ENCODE assay signal across 10 cellular contexts in the genomic region with DNA sequence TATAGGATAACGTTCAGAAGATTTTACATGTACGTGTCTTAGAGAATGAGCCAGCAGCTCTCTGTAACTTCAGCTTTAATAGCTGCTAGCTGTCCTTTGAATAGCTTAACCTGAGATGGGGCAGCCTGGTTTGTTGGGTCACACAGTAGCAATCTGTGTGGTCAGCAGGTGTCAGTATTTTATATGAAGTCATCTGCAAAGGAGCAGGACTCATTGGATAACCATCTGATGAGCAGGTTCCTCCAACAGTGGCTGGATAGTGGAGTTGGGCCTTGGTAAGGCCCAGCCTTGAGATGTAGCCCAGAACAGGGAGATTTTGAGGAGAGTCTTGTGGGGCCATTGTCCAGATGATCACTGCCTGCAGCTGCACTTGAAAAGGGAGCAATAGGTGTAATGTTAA. TPM values are rescaled to one million over a fixed set of nuclear protein-coding genes. Genes with fewer than 3 reads are reported as not detected.
A peak's percentile ranks its signal among the peaks of the same experiment; 100 is the strongest.
DNase-seq lines count a peak whose midpoint lies in the region; ATAC-seq, FAIRE-seq and TF ChIP-seq lines count a peak whose summit lies in the region.
"Had no signal": no experiment of that assay in that cellular context is flagged by ENCODE, and none has a peak within 500 bp of the region (broad histone marks: within the 10 kb centered on the region; RNA-seq: fewer than 3 reads in every experiment).

No MANE protein-coding gene starts in this region.

- BruUV-seq in HepG2 (replicated peaks; lab: Mats Ljungman, UMichigan), result no TSS peak

- no peak overlapping the region for H3K9ac ChIP-seq in HepG2 (ENCODE audit: insufficient read depth, low read depth, low read length)

- H3K4me1 Mint-ChIP-seq in GM23338 (no peaks in the 10 kb centered on the region; the same call in 2 of the 3 replicates), type B pancreatic cell (ENCODE audit: unreplicated experiment) (peaks cover 4% of the 10 kb centered on the region)

- no peaks in the 10 kb centered on the region for H4K20me1 ChIP-seq in GM23338 (replicated peaks; ENCODE audit: insufficient read depth)
- no peaks in the 10 kb centered on the region for H4K20me1 ChIP-seq in HepG2 (ENCODE audit: insufficient read depth, low read length)

- no peak overlapping the region for H3K27ac ChIP-seq in GM23338 (ENCODE audit: low read depth)
- peak overlapping the region; percentile 46 for H3K27ac ChIP-seq in SJSA1
- H3K27ac ChIP-seq in HepG2 (ENCODE audit: extremely low read length, insufficient read depth, low read length), result no peak overlapping the region
- H3K27ac ChIP-seq: cardiac muscle cell, thoracic aorta had no signal

- no peaks in the 10 kb centered on the region for H3F3A ChIP-seq in GM23338 (replicated peaks; ENCODE audit: low read depth)

- no peaks in the 10 kb centered on the region for H3K9me2 ChIP-seq in GM23338 (ENCODE audit: insufficient read depth)

- H3K27me3 Mint-ChIP-seq in GM23338 (ENCODE audit: insufficient read depth, low read depth, poor library complexity) (peaks cover 1% of the 10 kb centered on the region), type B pancreatic cell (no peaks in the 10 kb centered on the region)

- DNase-seq in GM23338 (ENCODE audit: low spot score), result no peak
- no peak for DNase-seq in SJSA1 (ENCODE audit: low read depth in 1 of 2, low spot score in 2 of 2)
- DNase-seq in HepG2 (ENCODE audit: low spot score), result peak; percentile 65
- no peak for DNase-seq in globus pallidus (ENCODE audit: low spot score)
- no peak for DNase-seq in type B pancreatic cell (ENCODE audit: extremely low spot score, unreplicated experiment)
- DNase-seq: activated CD4-positive, alpha-beta T cell treated with anti-CD3 and anti-CD28 coated beads, Interleukin-2, amount 50 U/mL, for 1 hour; stimulated activated CD4-positive, alpha-beta T cell treated with anti-CD3 and anti-CD28 coated beads, Interleukin-12 subunit alpha, Interleukin-12 subunit beta, amount 100 ng/mL, for 4 hours had no signal

- no peak overlapping the region for H3K4me3 Mint-ChIP-seq in GM23338
- no peak overlapping the region for H3K4me3 Mint-ChIP-seq in type B pancreatic cell

- peak; percentile 52 for FAIRE-seq in HepG2 (lab: Jason Lieb, UNC)

- 0 out of 2 replicates have a peak, but pooled peaks have one; percentile 25 for TF ChIP-seq RAD21 in HepG2 (CRISPR knock-in tag; IDR thresholded peaks at IDR 0.05)

- H3K27ac Mint-ChIP-seq in GM23338 (no peak overlapping the region), type B pancreatic cell (no peak overlapping the region)

- 0% methylated on average over 2 of the region's 2 CpGs for WGBS in HepG2 (ENCODE audit: low lambda C conversion rate)

- POLR2A ChIA-PET in HepG2 (lab: Yijun Ruan, JAX), result no interaction called here

- peak; percentile 67 for ATAC-seq in GM23338
- ATAC-seq in HepG2, result peak; percentile 93
- no peak for ATAC-seq in GM21576 (IDR thresholded peaks at IDR 0.05; ENCODE audit: unreplicated experiment)

- H3K27me3 ChIP-seq in GM23338 (ENCODE audit: insufficient read depth) (no peaks in the 10 kb centered on the region), SJSA1 (replicated peaks) (no peaks in the 10 kb centered on the region), HepG2 (ENCODE audit: control insufficient read depth in 1 of 2, insufficient read depth in 2 of 2, low read length in 2 of 2) (peaks cover 3 to 35% of the 10 kb centered on the region in 2 experiments; a peak in 3 of 5 replicates)
- H3K27me3 ChIP-seq: cardiac muscle cell had no signal

- H3K36me3 ChIP-seq in GM23338 (ENCODE audit: insufficient read depth) (no peaks in the 10 kb centered on the region), SJSA1 (no peaks in the 10 kb centered on the region), HepG2 (replicated peaks in 1 of 2; ENCODE audit: control insufficient read depth in 1 of 2, insufficient read depth in 2 of 2, low read length in 2 of 2) (no peaks in the 10 kb centered on the region)
- H3K36me3 ChIP-seq: cardiac muscle cell, thoracic aorta had no signal

- in situ Hi-C loops in HepG2 (cut with HindIII; ENCODE audit: extremely low pct_ligation_motif_present, low pct_unique_long_range_greater_than_20kb), result loop anchor here (5.0 to 10.0 kb wide), 3 partner anchors 54 to 174 kb away; partner anchors contain the start of genes GNAI3 and GSTM2

- no peak for TF ChIP-seq POLR2A in HepG2 (IDR thresholded peaks at IDR 0.05; ENCODE audit: insufficient read depth in 1 of 2, low read depth in 2 of 2, low read length in 2 of 2)

- H3K9me3 ChIP-seq in SJSA1 (replicated peaks), result no peaks in the 10 kb centered on the region
- H3K9me3 ChIP-seq in HepG2 (ENCODE audit: low read length), result no peaks in the 10 kb centered on the region
- H3K9me3 ChIP-seq: thoracic aorta had no signal

- H3K4me3 ChIP-seq in GM23338 (no peak overlapping the region), SJSA1 (no peak overlapping the region), HepG2 (replicated peaks in 1 of 3; ENCODE audit: insufficient read depth in 1 of 3, low read depth in 2 of 3, low read length in 3 of 3) (no peak overlapping the region)
- H3K4me3 ChIP-seq: cardiac muscle cell, thoracic aorta had no signal

- TF ChIP-seq CTCF in GM23338 (conservative IDR thresholded peaks at IDR 0.05; ENCODE audit: low read depth in 2 of 2), result peak in 1 of 2 experiments; percentile 38; a peak in 2 of 4 replicates
- peak; percentile 75 for TF ChIP-seq CTCF in HepG2 (CRISPR knock-in tag; IDR thresholded peaks at IDR 0.05)
- no peak for TF ChIP-seq CTCF in type B pancreatic cell (conservative IDR thresholded peaks at IDR 0.05)

- H3K4me1 ChIP-seq in GM23338 (ENCODE audit: insufficient read depth) (no peaks in the 10 kb centered on the region; the same call in 1 of the 2 replicates), SJSA1 (replicated peaks) (peaks cover 20% of the 10 kb centered on the region), HepG2 (ENCODE audit: insufficient read depth, low read length) (no peaks in the 10 kb centered on the region)

- H3K79me2 ChIP-seq in GM23338 (replicated peaks; ENCODE audit: insufficient read depth) (no peaks in the 10 kb centered on the region), HepG2 (ENCODE audit: insufficient read depth, low read length) (no peaks in the 10 kb centered on the region)

- intact Hi-C loops in HepG2 (cut with micrococcal nuclease; ENCODE audit: unreplicated experiment), result loop anchor here (1.0 to 10.0 kb wide), 2 partner anchors 55 to 266 kb away; partner anchors contain the start of gene AHCYL1

- H3K36me3 Mint-ChIP-seq in GM23338 (ENCODE audit: low read depth) (no peaks in the 10 kb centered on the region), type B pancreatic cell (no peaks in the 10 kb centered on the region)

- CTCF ChIA-PET in HepG2 (lab: Yijun Ruan, JAX; ENCODE audit: low intra/inter-chr PET ratio, low total read pairs), result interaction anchor here (0.6 to 2.6 kb wide), 3 partner anchors 55 to 304 kb away, joined by 3 to 15 read pairs (median 5); no protein-coding TSS in a partner anchor

- H2AFZ ChIP-seq in GM23338 (no peak overlapping the region), HepG2 (ENCODE audit: low read length) (no peak overlapping the region)

- TF ChIP-seq EP300 in HepG2 (IDR thresholded peaks at IDR 0.05; ENCODE audit: low read depth in 2 of 2, low read length in 2 of 2) (no peak), HepG2 (CRISPR knock-in tag; IDR thresholded peaks at IDR 0.05; ENCODE audit: borderline replicate concordance) (no peak)

- H3K9me3 Mint-ChIP-seq in GM23338 (no peaks in the 10 kb centered on the region; the same call in 2 of the 3 replicates), type B pancreatic cell (no peaks in the 10 kb centered on the region)

- H3K4me2 ChIP-seq in GM23338, result no peak overlapping the region
- H3K4me2 ChIP-seq in HepG2 (ENCODE audit: low read depth, low read length), result no peak overlapping the region

RNA-seq across cellular contexts. Expression of gene GSTM5, which starts 6.4 kb away (rescaled TPM):
- 2.5 and 4.8 TPM in 2 replicates for total RNA-seq in GM23338 (2014; rRNA removed; shearing (Covaris generic))
- polyA plus RNA-seq in GM23338 (2016; fragmentation: Nextera tagmentation; extraction: Ambion mirVana) (4.4 and 5.0 TPM in 2 replicates), HepG2 (2011; rRNA removed) (not detected in 2 replicates)
- not detected in 2 replicates for total RNA-seq in SJSA1 (2014; rRNA removed; shearing (Covaris generic))
- total RNA-seq in HepG2 (2016; rRNA removed; fragmentation: Illumina TruSeq; extraction: Trizol) (not detected in 2 replicates), type B pancreatic cell (ENCODE audit: low replicate concordance) (0.17 and 0.52 TPM in 2 replicates)
- total RNA-seq in HepG2 (2016; cell fraction: cytosol; rRNA removed; fragmentation: Illumina TruSeq; extraction: Trizol; ENCODE audit: low read depth), result not detected in 2 replicates
- total RNA-seq in HepG2 (2016; cell fraction: insoluble cytoplasmic fraction; rRNA removed; fragmentation: Illumina TruSeq; extraction: Trizol), result not detected in 2 replicates
- total RNA-seq in HepG2 (2016; cell fraction: membrane; rRNA removed; fragmentation: Illumina TruSeq; extraction: Trizol), result not detected in 2 replicates
- total RNA-seq in HepG2 (2016; cell fraction: nucleus; rRNA removed; fragmentation: Illumina TruSeq; extraction: Trizol), result not detected in 2 replicates
- polyA plus RNA-seq in HepG2 (2011; cell fraction: cytosol; rRNA removed), result not detected in 2 replicates
- 0.23 TPM in 1 of 2 replicates, not detected in the other for polyA plus RNA-seq in HepG2 (2011; cell fraction: nucleus; rRNA removed)
- polyA plus RNA-seq in HepG2 (2012), result not detected in 2 replicates
- not detected in 2 replicates for polyA plus RNA-seq in HepG2 (2016; cell fraction: cytosol; fragmentation: Illumina TruSeq; extraction: Trizol; ENCODE audit: low read depth)
- polyA plus RNA-seq in HepG2 (2016; cell fraction: insoluble cytoplasmic fraction; fragmentation: Illumina TruSeq; extraction: Trizol; ENCODE audit: low read depth), result not detected in 2 replicates
- not detected in 2 replicates for polyA plus RNA-seq in HepG2 (2016; cell fraction: membrane; fragmentation: Illumina TruSeq; extraction: Trizol; ENCODE audit: low read depth)
- polyA plus RNA-seq in HepG2 (2016; cell fraction: nucleus; fragmentation: Illumina TruSeq; extraction: Trizol; ENCODE audit: insufficient read depth, low read depth), result not detected in 2 replicates
- polyA minus RNA-seq in HepG2 (2011; rRNA and poly(A)+ RNA removed; ENCODE audit: low replicate concordance), result 0.06 and 0.56 TPM in 2 replicates
- polyA minus RNA-seq in HepG2 (2011; cell fraction: cytosol; rRNA and poly(A)+ RNA removed), result not detected in 2 replicates
- 0.13 TPM in 1 of 2 replicates, not detected in the other for polyA minus RNA-seq in HepG2 (2011; cell fraction: nucleus; rRNA and poly(A)+ RNA removed)
- polyA plus RNA-seq: cardiac muscle cell had no signal

RNA-seq across cellular contexts. Expression of gene GSTM3, which starts 22.3 kb away (rescaled TPM):
- 3.1 and 7.4 TPM in 2 replicates for total RNA-seq in GM23338 (2014; rRNA removed; shearing (Covaris generic))
- 3.9 and 4.1 TPM in 2 replicates for polyA plus RNA-seq in GM23338 (2016; fragmentation: Nextera tagmentation; extraction: Ambion mirVana)
- 223 and 305 TPM in 2 replicates for total RNA-seq in SJSA1 (2014; rRNA removed; shearing (Covaris generic))
- 127 and 150 TPM in 2 replicates for total RNA-seq in HepG2 (2016; rRNA removed; fragmentation: Illumina TruSeq; extraction: Trizol)
- 35.2 and 40.3 TPM in 2 replicates for total RNA-seq in HepG2 (2016; cell fraction: cytosol; rRNA removed; fragmentation: Illumina TruSeq; extraction: Trizol; ENCODE audit: low read depth)
- total RNA-seq in HepG2 (2016; cell fraction: insoluble cytoplasmic fraction; rRNA removed; fragmentation: Illumina TruSeq; extraction: Trizol), result 127 and 162 TPM in 2 replicates
- 35.2 and 39.0 TPM in 2 replicates for total RNA-seq in HepG2 (2016; cell fraction: membrane; rRNA removed; fragmentation: Illumina TruSeq; extraction: Trizol)
- 49.3 and 64.9 TPM in 2 replicates for total RNA-seq in HepG2 (2016; cell fraction: nucleus; rRNA removed; fragmentation: Illumina TruSeq; extraction: Trizol)
- polyA plus RNA-seq in HepG2 (2011; rRNA removed), result 124 and 142 TPM in 2 replicates
- polyA plus RNA-seq in HepG2 (2011; cell fraction: cytosol; rRNA removed), result 105 and 126 TPM in 2 replicates
- polyA plus RNA-seq in HepG2 (2011; cell fraction: nucleus; rRNA removed), result 39.2 and 41.5 TPM in 2 replicates
- 102 and 104 TPM in 2 replicates for polyA plus RNA-seq in HepG2 (2012)
- 37.0 and 38.1 TPM in 2 replicates for polyA plus RNA-seq in HepG2 (2016; cell fraction: cytosol; fragmentation: Illumina TruSeq; extraction: Trizol; ENCODE audit: low read depth)
- polyA plus RNA-seq in HepG2 (2016; cell fraction: insoluble cytoplasmic fraction; fragmentation: Illumina TruSeq; extraction: Trizol; ENCODE audit: low read depth), result 128 and 138 TPM in 2 replicates
- 28.9 and 29.1 TPM in 2 replicates for polyA plus RNA-seq in HepG2 (2016; cell fraction: membrane; fragmentation: Illumina TruSeq; extraction: Trizol; ENCODE audit: low read depth)
- 66.5 and 79.1 TPM in 2 replicates for polyA plus RNA-seq in HepG2 (2016; cell fraction: nucleus; fragmentation: Illumina TruSeq; extraction: Trizol; ENCODE audit: insufficient read depth, low read depth)
- polyA minus RNA-seq in HepG2 (2011; rRNA and poly(A)+ RNA removed; ENCODE audit: low replicate concordance), result 34.6 and 95.6 TPM in 2 replicates
- polyA minus RNA-seq in HepG2 (2011; cell fraction: cytosol; rRNA and poly(A)+ RNA removed), result 31.6 and 39.1 TPM in 2 replicates
- polyA minus RNA-seq in HepG2 (2011; cell fraction: nucleus; rRNA and poly(A)+ RNA removed), result 15.7 and 24.2 TPM in 2 replicates
- total RNA-seq in type B pancreatic cell (ENCODE audit: low replicate concordance), result 32.9 and 78.4 TPM in 2 replicates

RNA-seq across cellular contexts. Expression of gene GSTM1, which starts 30.9 kb away (rescaled TPM):
- not detected in 2 replicates for total RNA-seq in GM23338 (2014; rRNA removed; shearing (Covaris generic))
- polyA plus RNA-seq in GM23338 (2016; fragmentation: Nextera tagmentation; extraction: Ambion mirVana) (not detected in 2 replicates), HepG2 (2011; rRNA removed) (0.42 and 0.55 TPM in 2 replicates)
- 19.0 and 26.8 TPM in 2 replicates for total RNA-seq in SJSA1 (2014; rRNA removed; shearing (Covaris generic))
- total RNA-seq in HepG2 (2016; rRNA removed; fragmentation: Illumina TruSeq; extraction: Trizol) (not detected in 2 replicates), type B pancreatic cell (ENCODE audit: low replicate concordance) (6.6 and 37.3 TPM in 2 replicates)
- not detected in 2 replicates for total RNA-seq in HepG2 (2016; cell fraction: cytosol; rRNA removed; fragmentation: Illumina TruSeq; extraction: Trizol; ENCODE audit: low read depth)
- 0.15 TPM in 1 of 2 replicates, not detected in the other for total RNA-seq in HepG2 (2016; cell fraction: insoluble cytoplasmic fraction; rRNA removed; fragmentation: Illumina TruSeq; extraction: Trizol)
- not detected in 2 replicates for total RNA-seq in HepG2 (2016; cell fraction: membrane; rRNA removed; fragmentation: Illumina TruSeq; extraction: Trizol)
- not detected in 2 replicates for total RNA-seq in HepG2 (2016; cell fraction: nucleus; rRNA removed; fragmentation: Illumina TruSeq; extraction: Trizol)
- 0.22 and 0.66 TPM in 2 replicates for polyA plus RNA-seq in HepG2 (2011; cell fraction: cytosol; rRNA removed)
- polyA plus RNA-seq in HepG2 (2011; cell fraction: nucleus; rRNA removed), result 0.57 and 0.76 TPM in 2 replicates
- 0.27 TPM in 1 of 2 replicates, not detected in the other for polyA plus RNA-seq in HepG2 (2012)
- not detected in 2 replicates for polyA plus RNA-seq in HepG2 (2016; cell fraction: cytosol; fragmentation: Illumina TruSeq; extraction: Trizol; ENCODE audit: low read depth)
- polyA plus RNA-seq in HepG2 (2016; cell fraction: insoluble cytoplasmic fraction; fragmentation: Illumina TruSeq; extraction: Trizol; ENCODE audit: low read depth), result 0.21 and 0.40 TPM in 2 replicates
- polyA plus RNA-seq in HepG2 (2016; cell fraction: membrane; fragmentation: Illumina TruSeq; extraction: Trizol; ENCODE audit: low read depth), result not detected in 2 replicates
- not detected in 2 replicates for polyA plus RNA-seq in HepG2 (2016; cell fraction: nucleus; fragmentation: Illumina TruSeq; extraction: Trizol; ENCODE audit: insufficient read depth, low read depth)
- polyA minus RNA-seq in HepG2 (2011; rRNA and poly(A)+ RNA removed; ENCODE audit: low replicate concordance), result 1.6 TPM in 1 of 2 replicates, not detected in the other
- polyA minus RNA-seq in HepG2 (2011; cell fraction: cytosol; rRNA and poly(A)+ RNA removed), result not detected in 2 replicates
- not detected in 2 replicates for polyA minus RNA-seq in HepG2 (2011; cell fraction: nucleus; rRNA and poly(A)+ RNA removed)
- total RNA-seq: thoracic aorta had no signal

RNA-seq across cellular contexts. Expression of gene EPS8L3, which starts 45.2 kb away (rescaled TPM):
- total RNA-seq in GM23338 (2014; rRNA removed; shearing (Covaris generic)), result not detected in 2 replicates
- polyA plus RNA-seq in GM23338 (2016; fragmentation: Nextera tagmentation; extraction: Ambion mirVana) (not detected in 2 replicates), HepG2 (2011; rRNA removed) (106 and 127 TPM in 2 replicates)
- total RNA-seq in SJSA1 (2014; rRNA removed; shearing (Covaris generic)), result not detected in 2 replicates
- total RNA-seq in HepG2 (2016; rRNA removed; fragmentation: Illumina TruSeq; extraction: Trizol) (7.6 and 18.2 TPM in 2 replicates), type B pancreatic cell (ENCODE audit: low replicate concordance) (9.9 and 19.1 TPM in 2 replicates)
- 3.1 and 3.5 TPM in 2 replicates for total RNA-seq in HepG2 (2016; cell fraction: cytosol; rRNA removed; fragmentation: Illumina TruSeq; extraction: Trizol; ENCODE audit: low read depth)
- 6.3 and 18.1 TPM in 2 replicates for total RNA-seq in HepG2 (2016; cell fraction: insoluble cytoplasmic fraction; rRNA removed; fragmentation: Illumina TruSeq; extraction: Trizol)
- total RNA-seq in HepG2 (2016; cell fraction: membrane; rRNA removed; fragmentation: Illumina TruSeq; extraction: Trizol), result 4.6 and 5.1 TPM in 2 replicates
- 21.5 and 27.6 TPM in 2 replicates for total RNA-seq in HepG2 (2016; cell fraction: nucleus; rRNA removed; fragmentation: Illumina TruSeq; extraction: Trizol)
- polyA plus RNA-seq in HepG2 (2011; cell fraction: cytosol; rRNA removed), result 24.6 and 30.4 TPM in 2 replicates
- polyA plus RNA-seq in HepG2 (2011; cell fraction: nucleus; rRNA removed), result 854 and 1,047 TPM in 2 replicates
- polyA plus RNA-seq in HepG2 (2012), result 79.1 and 95.8 TPM in 2 replicates
- 3.0 and 3.7 TPM in 2 replicates for polyA plus RNA-seq in HepG2 (2016; cell fraction: cytosol; fragmentation: Illumina TruSeq; extraction: Trizol; ENCODE audit: low read depth)
- polyA plus RNA-seq in HepG2 (2016; cell fraction: insoluble cytoplasmic fraction; fragmentation: Illumina TruSeq; extraction: Trizol; ENCODE audit: low read depth), result 11.9 and 13.8 TPM in 2 replicates
- 4.6 and 5.0 TPM in 2 replicates for polyA plus RNA-seq in HepG2 (2016; cell fraction: membrane; fragmentation: Illumina TruSeq; extraction: Trizol; ENCODE audit: low read depth)
- 139 and 140 TPM in 2 replicates for polyA plus RNA-seq in HepG2 (2016; cell fraction: nucleus; fragmentation: Illumina TruSeq; extraction: Trizol; ENCODE audit: insufficient read depth, low read depth)
- 2.2 and 43.5 TPM in 2 replicates for polyA minus RNA-seq in HepG2 (2011; rRNA and poly(A)+ RNA removed; ENCODE audit: low replicate concordance)
- 15.7 and 17.0 TPM in 2 replicates for polyA minus RNA-seq in HepG2 (2011; cell fraction: cytosol; rRNA and poly(A)+ RNA removed)
- polyA minus RNA-seq in HepG2 (2011; cell fraction: nucleus; rRNA and poly(A)+ RNA removed), result 107 and 127 TPM in 2 replicates
- total RNA-seq: cardiac muscle cell had no signal

RNA-seq across cellular contexts. Expression of gene GSTM2, which starts 50.6 kb away (rescaled TPM):
- 8.9 and 20.3 TPM in 2 replicates for total RNA-seq in GM23338 (2014; rRNA removed; shearing (Covaris generic))
- polyA plus RNA-seq in GM23338 (2016; fragmentation: Nextera tagmentation; extraction: Ambion mirVana), result 12.1 and 16.0 TPM in 2 replicates
- 4.1 and 19.3 TPM in 2 replicates for total RNA-seq in SJSA1 (2014; rRNA removed; shearing (Covaris generic))
- total RNA-seq in HepG2 (2016; rRNA removed; fragmentation: Illumina TruSeq; extraction: Trizol), result 6.5 and 7.0 TPM in 2 replicates
- 1.9 and 2.5 TPM in 2 replicates for total RNA-seq in HepG2 (2016; cell fraction: cytosol; rRNA removed; fragmentation: Illumina TruSeq; extraction: Trizol; ENCODE audit: low read depth)
- total RNA-seq in HepG2 (2016; cell fraction: insoluble cytoplasmic fraction; rRNA removed; fragmentation: Illumina TruSeq; extraction: Trizol), result 8.1 and 8.3 TPM in 2 replicates
- total RNA-seq in HepG2 (2016; cell fraction: membrane; rRNA removed; fragmentation: Illumina TruSeq; extraction: Trizol), result 2.0 and 2.7 TPM in 2 replicates
- 8.1 and 8.5 TPM in 2 replicates for total RNA-seq in HepG2 (2016; cell fraction: nucleus; rRNA removed; fragmentation: Illumina TruSeq; extraction: Trizol)
- polyA plus RNA-seq in HepG2 (2011; rRNA removed), result 15.0 and 17.0 TPM in 2 replicates
- 5.9 and 7.2 TPM in 2 replicates for polyA plus RNA-seq in HepG2 (2011; cell fraction: cytosol; rRNA removed)
- polyA plus RNA-seq in HepG2 (2011; cell fraction: nucleus; rRNA removed), result 102 and 131 TPM in 2 replicates
- 19.7 and 21.3 TPM in 2 replicates for polyA plus RNA-seq in HepG2 (2012)
- 4.7 and 5.2 TPM in 2 replicates for polyA plus RNA-seq in HepG2 (2016; cell fraction: cytosol; fragmentation: Illumina TruSeq; extraction: Trizol; ENCODE audit: low read depth)
- polyA plus RNA-seq in HepG2 (2016; cell fraction: insoluble cytoplasmic fraction; fragmentation: Illumina TruSeq; extraction: Trizol; ENCODE audit: low read depth), result 15.3 and 17.0 TPM in 2 replicates
- polyA plus RNA-seq in HepG2 (2016; cell fraction: membrane; fragmentation: Illumina TruSeq; extraction: Trizol; ENCODE audit: low read depth), result 3.5 and 4.5 TPM in 2 replicates
- polyA plus RNA-seq in HepG2 (2016; cell fraction: nucleus; fragmentation: Illumina TruSeq; extraction: Trizol; ENCODE audit: insufficient read depth, low read depth), result 30.8 and 32.2 TPM in 2 replicates
- polyA minus RNA-seq in HepG2 (2011; rRNA and poly(A)+ RNA removed; ENCODE audit: low replicate concordance), result 0.26 and 6.7 TPM in 2 replicates
- polyA minus RNA-seq in HepG2 (2011; cell fraction: cytosol; rRNA and poly(A)+ RNA removed), result 1.7 and 2.7 TPM in 2 replicates
- polyA minus RNA-seq in HepG2 (2011; cell fraction: nucleus; rRNA and poly(A)+ RNA removed), result 12.9 TPM in 2 replicates
- total RNA-seq in type B pancreatic cell (ENCODE audit: low replicate concordance), result 26.8 and 75.6 TPM in 2 replicates
